1 cellular context compared by ENCODE assay signal in genomic region chr10:101567165-101568006, GRCh38.
TF ChIP-seq lines count a peak whose summit lies in the region.

No MANE protein-coding gene starts in this region.

TF ChIP-seq in HEK293, 187 proteins besides CTCF, POLR2A, EP300 and RAD21 (continued from another document):
- no peak for TF ChIP-seq ZNF18 (tag by site-specific recombination; IDR thresholded peaks at IDR 0.05)
TF ChIP-seq in HEK293: peak in this region for 5.
